19 cellular contexts compared by ENCODE assay signal in genomic region chr9:110847661-110848060, GRCh38.
DNase-seq lines count a peak whose midpoint lies in the region; ATAC-seq and TF ChIP-seq lines count a peak whose summit lies in the region.
"Had no signal": no experiment of that assay in that cellular context is flagged by ENCODE, and none has a peak within 500 bp of the region (broad histone marks: within the 10 kb centered on the region; RNA-seq: fewer than 3 reads in every experiment).

No MANE protein-coding gene starts in this region.

- peak overlapping the region; percentile 14 for H3K4me3 Mint-ChIP-seq in chondrocyte (ENCODE audit: unreplicated experiment)
- H3K4me3 Mint-ChIP-seq in WTC11 = no peak overlapping the region
- H3K4me3 Mint-ChIP-seq: memory B cell, neural progenitor cell had no signal

- H3K4me1 ChIP-seq in effector memory CD4-positive, alpha-beta T cell (ENCODE audit: control insufficient read depth, insufficient read depth, low read length, poor library complexity, severe bottlenecking) = no peaks in the 10 kb centered on the region
- H3K4me1 ChIP-seq: neural progenitor cell had no signal

- H3K27ac Mint-ChIP-seq in chondrocyte (ENCODE audit: unreplicated experiment) (peak overlapping the region; percentile 86), WTC11 (no peak overlapping the region)
- H3K27ac Mint-ChIP-seq: memory B cell, neural progenitor cell had no signal

- H3K4me3 ChIP-seq in AG10803 (ENCODE audit: low read length) = no peak overlapping the region
- H3K4me3 ChIP-seq in effector memory CD4-positive, alpha-beta T cell (ENCODE audit: insufficient read depth, low read depth, low read length, poor library complexity, severe bottlenecking) = no peak overlapping the region
- H3K4me3 ChIP-seq: heart left ventricle, neural progenitor cell had no signal

- H3K27me3 Mint-ChIP-seq in chondrocyte (ENCODE audit: low read depth) (no peaks in the 10 kb centered on the region), WTC11 (ENCODE audit: low read depth) (no peaks in the 10 kb centered on the region)

- CTCF ChIA-PET in WTC11 (lab: Charles Lee) = no interaction called here

- no peaks in the 10 kb centered on the region for H3K9me3 Mint-ChIP-seq in chondrocyte (ENCODE audit: low read depth)
- H3K9me3 Mint-ChIP-seq in WTC11 = no peaks in the 10 kb centered on the region
- H3K9me3 Mint-ChIP-seq: neural progenitor cell had no signal

- DNase-seq in AG10803 (ENCODE audit: low read depth) (peak; percentile 52), MV-4-11 (lab: John Stamatoyannopoulos, UW) (peak; percentile 72), chondrocyte (ENCODE audit: low spot score) (no peak), myocyte (ENCODE audit: low read depth) (peak; percentile 24), WTC11 (ENCODE audit: low spot score) (no peak), medulla oblongata (ENCODE audit: extremely low spot score) (no peak)
- no peak for DNase-seq in effector memory CD4-positive, alpha-beta T cell
- DNase-seq: activated CD4-positive, alpha-beta T cell treated with anti-CD3 and anti-CD28 coated beads, Interleukin-2, amount 50 U/mL, for 48 hours; activated naive CD4-positive, alpha-beta T cell treated with Interleukin-2 at 50 U/mL for 16 hours; dermis blood vessel endothelial cell; heart left ventricle; NCI-H1092; NCI-H526; right cardiac atrium; stimulated activated CD4-positive, alpha-beta T cell treated with anti-CD3 and anti-CD28 coated beads, Interleukin-1b, Interleukin-23, amount 100 ng/mL, for 48 hours had no signal

- ATAC-seq in WTC11 (no peak), GM18519 (IDR thresholded peaks at IDR 0.05; ENCODE audit: low FRiP score, unreplicated experiment) (no peak)
- ATAC-seq: heart left ventricle, HepG2, right cardiac atrium had no signal

- no peaks in the 10 kb centered on the region for H3K9me3 ChIP-seq in effector memory CD4-positive, alpha-beta T cell (ENCODE audit: control insufficient read depth, low read length)

- H3K27me3 ChIP-seq in effector memory CD4-positive, alpha-beta T cell (replicated peaks; ENCODE audit: control insufficient read depth, insufficient read depth, low read length, poor library complexity, severe bottlenecking) = no peaks in the 10 kb centered on the region
- H3K27me3 ChIP-seq: heart left ventricle, neural progenitor cell had no signal

- POLR2A ChIA-PET in WTC11 (lab: Charles Lee) = no interaction called here

- peaks cover 28% of the 10 kb centered on the region for H3K4me1 Mint-ChIP-seq in chondrocyte (ENCODE audit: low read depth)
- H3K4me1 Mint-ChIP-seq in WTC11 = no peaks in the 10 kb centered on the region
- H3K4me1 Mint-ChIP-seq: memory B cell, neural progenitor cell had no signal

- H3K36me3 ChIP-seq in effector memory CD4-positive, alpha-beta T cell (ENCODE audit: control insufficient read depth, insufficient read depth, low read length) = no peaks in the 10 kb centered on the region
- H3K36me3 ChIP-seq: heart left ventricle, neural progenitor cell had no signal

- no peak for TF ChIP-seq CTCF in AG10803 (conservative IDR thresholded peaks at IDR 0.05; ENCODE audit: low read length)
- TF ChIP-seq CTCF in chondrocyte (IDR thresholded peaks at IDR 0.05) = no peak
- no peak for TF ChIP-seq CTCF in WTC11 (IDR thresholded peaks at IDR 0.05)

- H3K27ac ChIP-seq in effector memory CD4-positive, alpha-beta T cell (ENCODE audit: insufficient read depth, low read length, poor library complexity, severe bottlenecking) = no peak overlapping the region
- H3K27ac ChIP-seq: neural progenitor cell had no signal

- H3K36me3 Mint-ChIP-seq in chondrocyte (ENCODE audit: low read depth) (no peaks in the 10 kb centered on the region), WTC11 (no peaks in the 10 kb centered on the region)
- H3K36me3 Mint-ChIP-seq: memory B cell, neural progenitor cell had no signal

TF ChIP-seq in WTC11, 78 proteins besides CTCF, POLR2A, EP300 and RAD21 (continues in another document):
- no peak for TF ChIP-seq E2F1 (CRISPR knock-in tag; IDR thresholded peaks at IDR 0.05)
- no peak for TF ChIP-seq ZNF121 (CRISPR knock-in tag; IDR thresholded peaks at IDR 0.05)
- TF ChIP-seq ZBTB21 (CRISPR knock-in tag; IDR thresholded peaks at IDR 0.05; ENCODE audit: borderline replicate concordance) = no peak
- no peak for TF ChIP-seq SMAD4 (CRISPR knock-in tag; IDR thresholded peaks at IDR 0.05)
- TF ChIP-seq ZNF671 (CRISPR knock-in tag; IDR thresholded peaks at IDR 0.05) = no peak
- no peak for TF ChIP-seq ZNF281 (CRISPR knock-in tag; IDR thresholded peaks at IDR 0.05)
- no peak for TF ChIP-seq ZNF138 (CRISPR knock-in tag; conservative IDR thresholded peaks at IDR 0.05)
- no peak for TF ChIP-seq ZNF232 (CRISPR knock-in tag; IDR thresholded peaks at IDR 0.05)
- TF ChIP-seq JAZF1 (CRISPR knock-in tag; IDR thresholded peaks at IDR 0.05) = no peak
- TF ChIP-seq ELF4 (CRISPR knock-in tag; IDR thresholded peaks at IDR 0.05; ENCODE audit: low read depth) = no peak
- TF ChIP-seq ZBTB43 (CRISPR knock-in tag; IDR thresholded peaks at IDR 0.05) = no peak
- TF ChIP-seq PRRX2 (CRISPR knock-in tag; IDR thresholded peaks at IDR 0.05) = no peak
- no peak for TF ChIP-seq MLX (CRISPR knock-in tag; IDR thresholded peaks at IDR 0.05)
- TF ChIP-seq ZNF425 (CRISPR knock-in tag; conservative IDR thresholded peaks at IDR 0.05) = no peak
- no peak for TF ChIP-seq KAT7 (CRISPR knock-in tag; IDR thresholded peaks at IDR 0.05; ENCODE audit: borderline replicate concordance)
- TF ChIP-seq RELA (CRISPR knock-in tag; IDR thresholded peaks at IDR 0.05; ENCODE audit: borderline replicate concordance) = no peak

Comparison
In these comparisons a context has a peak if more than half of its experiments do, and no peak if none do; other contexts are left out.
1. DNase-seq: peak in AG10803 (single experiment), MV-4-11 (single experiment) and myocyte (single experiment); none in chondrocyte (single experiment), WTC11 (single experiment), medulla oblongata (single experiment) and effector memory CD4-positive, alpha-beta T cell (0 of 3).